ENCODE assay signal across 8 cellular contexts in genomic region chr5:175796536-175797499, GRCh38.
DNase-seq lines count a peak whose midpoint lies in the region; ATAC-seq and TF ChIP-seq lines count a peak whose summit lies in the region.

No MANE protein-coding gene starts in this region.

- intact Hi-C loops in heart right ventricle (cut with DNase I), result no loop called here
- intact Hi-C loops in psoas muscle (cut with DNase I), result no loop called here

- TF ChIP-seq CTCF in heart right ventricle (IDR thresholded peaks at IDR 0.05) (no peak), psoas muscle (IDR thresholded peaks at IDR 0.05) (no peak)

- peak; percentile 89 for DNase-seq in AG08395 (ENCODE audit: low spot score)
- peak; percentile 24 for DNase-seq in GM19240 (ENCODE audit: insufficient read length, low spot score)
- DNase-seq in adipocyte (ENCODE audit: low read depth), result peak; percentile 96
- peak; percentile 79 to 80 for DNase-seq in heart right ventricle
- peak; percentile 73 to 78 for DNase-seq in psoas muscle

- no peaks in the 10 kb centered on the region for H3K9me3 ChIP-seq in HUES48 (ENCODE audit: control insufficient read depth, insufficient read depth, low read length)
- peaks cover 10% of the 10 kb centered on the region for H3K9me3 ChIP-seq in adipocyte (ENCODE audit: control insufficient read depth, low read length)
- peaks cover 0 to 1% (median 0%) of the 10 kb centered on the region in 11 donors for H3K9me3 ChIP-seq in heart right ventricle
- no peaks in the 10 kb centered on the region for H3K9me3 ChIP-seq in psoas muscle

- H3K27ac ChIP-seq in HUES48 (ENCODE audit: low read depth, low read length) (peak overlapping the region; percentile 60), heart right ventricle (no peak overlapping the region), psoas muscle (no peak overlapping the region)

- ATAC-seq in SK-N-SH treated with all-trans-retinoic acid at 6 μM for 48 hours (peak; percentile 99), heart right ventricle (peak; percentile 97 to 99 (median 99)), psoas muscle (peak; percentile 75 to 99 (median 84)), GM18519 (IDR thresholded peaks at IDR 0.05; ENCODE audit: low FRiP score, unreplicated experiment) (no peak)

- WGBS in heart right ventricle, 2 donors, result 1 to 2% methylated on average over 106 to 108 of the region's 108 CpGs
- WGBS in psoas muscle, 3 donors, result 1 to 2% (median 2%) methylated on average over 87 to 108 of the region's 108 CpGs

- H3K27me3 ChIP-seq in HUES48 (ENCODE audit: control insufficient read depth, insufficient read depth, low read length) (peaks cover 36% of the 10 kb centered on the region), adipocyte (replicated peaks; ENCODE audit: control insufficient read depth, insufficient read depth, low read length) (peaks cover 35% of the 10 kb centered on the region), heart right ventricle (peaks cover 0 to 97% (median 84%) of the 10 kb centered on the region in 7 donors), psoas muscle (ENCODE audit: insufficient read depth in 3 of 3, low read length in 2 of 3) (peaks cover 0 to 96% (median 10%) of the 10 kb centered on the region in 3 donors)

- H3K9ac ChIP-seq in HUES48 (ENCODE audit: low read depth, low read length) (no peak overlapping the region), adipocyte (ENCODE audit: low read length) (no peak overlapping the region)

- peaks cover 12% of the 10 kb centered on the region for H3K4me1 ChIP-seq in HUES48 (ENCODE audit: control insufficient read depth, insufficient read depth, low read length)
- H3K4me1 ChIP-seq in adipocyte (ENCODE audit: control insufficient read depth, insufficient read depth, low read length), result no peaks in the 10 kb centered on the region
- H3K4me1 ChIP-seq in heart right ventricle, result peaks cover 0 to 18% (median 9%) of the 10 kb centered on the region in 9 donors
- H3K4me1 ChIP-seq in psoas muscle, result peaks cover 3% of the 10 kb centered on the region

- no peaks in the 10 kb centered on the region for H3K36me3 ChIP-seq in HUES48 (ENCODE audit: control insufficient read depth, insufficient read depth, low read length)
- H3K36me3 ChIP-seq in adipocyte (ENCODE audit: control insufficient read depth, insufficient read depth, low read length, severe bottlenecking), result no peaks in the 10 kb centered on the region
- H3K36me3 ChIP-seq in heart right ventricle, result no peaks in the 10 kb centered on the region
- H3K36me3 ChIP-seq in psoas muscle (ENCODE audit: insufficient read depth in 1 of 2, low read depth in 1 of 2), result no peaks in the 10 kb centered on the region

- peak overlapping the region; percentile 78 for H3K4me3 ChIP-seq in HUES48 (ENCODE audit: low read depth, low read length)
- peak overlapping the region; percentile 52 for H3K4me3 ChIP-seq in adipocyte (ENCODE audit: low read length)
- H3K4me3 ChIP-seq in heart right ventricle, result peak overlapping the region in 7 of 10 donors; percentile 16 to 32 (median 24)
- H3K4me3 ChIP-seq in psoas muscle, result no peak overlapping the region

TF ChIP-seq in SK-N-SH treated with all-trans-retinoic acid at 6 μM for 48 hours, 23 proteins besides CTCF, POLR2A, EP300 and RAD21 (continues in another document):
- TF ChIP-seq ISL1 (CRISPR knock-in tag; IDR thresholded peaks at IDR 0.05) (peak; percentile 81), ZFP30 (CRISPR knock-in tag; IDR thresholded peaks at IDR 0.05) (peak; percentile 82), CSDC2 (CRISPR knock-in tag; IDR thresholded peaks at IDR 0.05) (peak; percentile 99), CREB5 (CRISPR knock-in tag; IDR thresholded peaks at IDR 0.05; ENCODE audit: low read depth) (no peak), TCF4 (CRISPR knock-in tag; IDR thresholded peaks at IDR 0.05; ENCODE audit: borderline replicate concordance) (no peak), POU6F1 (CRISPR knock-in tag; IDR thresholded peaks at IDR 0.05; ENCODE audit: borderline replicate concordance, low read depth) (peak; percentile 85; the same call in 1 of the 2 replicates), TSHZ2 (CRISPR knock-in tag; IDR thresholded peaks at IDR 0.05) (peak; percentile 98), ESRRG (CRISPR knock-in tag; IDR thresholded peaks at IDR 0.05) (peak; percentile 88; the same call in 1 of the 2 replicates), BACH2 (CRISPR knock-in tag; IDR thresholded peaks at IDR 0.05; ENCODE audit: borderline replicate concordance) (peak; percentile 77; the same call in 1 of the 2 replicates), CSRNP3 (CRISPR knock-in tag; IDR thresholded peaks at IDR 0.05) (no peak), PPARA (CRISPR knock-in tag; IDR thresholded peaks at IDR 0.05; ENCODE audit: borderline replicate concordance) (peak; percentile 92), PATZ1 (CRISPR knock-in tag; IDR thresholded peaks at IDR 0.05; ENCODE audit: borderline replicate concordance) (peak; percentile 45; the same call in 1 of the 2 replicates), TOX (CRISPR knock-in tag; IDR thresholded peaks at IDR 0.05; ENCODE audit: borderline replicate concordance) (no peak)

Comparison
In these comparisons a context has a peak if more than half of its experiments do, and no peak if none do; other contexts are left out.
1. DNase-seq: peak in every context shown above with its lines; median percentile 96 in adipocyte; 89 in AG08395; 80 in heart right ventricle; 76 in psoas muscle; 24 in GM19240.